In the genomic region with DNA sequence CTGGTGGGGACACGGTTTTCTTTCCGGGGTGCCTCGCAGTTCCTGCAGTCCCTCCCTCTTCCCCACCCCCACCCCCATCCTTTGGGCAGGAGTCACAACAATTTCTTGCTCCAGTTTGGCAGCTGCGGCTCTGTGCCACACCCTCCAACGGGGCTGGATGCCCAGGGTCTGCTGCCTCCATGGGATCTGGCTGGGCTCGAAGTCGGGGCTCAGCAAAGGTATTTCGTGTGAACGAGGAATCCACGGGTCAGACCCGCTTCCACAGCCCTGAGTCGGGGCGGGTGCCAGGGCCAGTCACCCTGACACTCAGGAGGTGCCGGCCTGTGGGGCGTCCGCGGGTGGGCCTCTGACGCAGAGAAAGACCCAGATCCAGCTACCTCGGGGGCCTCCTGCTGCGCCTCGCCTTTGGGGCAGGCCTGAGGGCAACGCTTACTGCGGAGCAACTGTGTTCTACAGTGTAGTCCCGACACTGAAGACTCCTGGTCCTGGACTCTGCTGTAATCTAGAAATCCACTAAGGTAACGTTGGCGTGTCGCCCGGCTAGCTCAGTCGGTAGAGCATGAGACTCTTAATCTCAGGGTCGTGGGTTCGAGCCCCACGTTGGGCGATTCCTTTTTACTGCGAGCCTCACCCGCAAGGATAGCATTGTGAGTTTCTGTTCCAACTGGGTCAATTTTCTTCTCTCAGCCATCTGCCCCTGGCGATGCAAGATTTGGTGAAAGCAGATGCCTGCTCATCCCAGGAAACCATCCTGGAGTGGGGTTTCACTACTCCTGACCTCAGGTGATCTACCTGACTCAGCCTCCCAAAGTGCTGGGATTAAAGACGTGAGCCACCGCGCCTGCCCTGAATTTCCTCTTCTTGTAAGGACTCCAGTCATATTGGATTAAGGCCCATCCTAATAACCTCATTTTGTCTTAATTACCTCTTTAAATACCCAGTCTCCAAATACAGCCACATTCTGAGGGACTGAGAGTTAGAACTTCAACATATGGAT, we compare ENCODE assay signal across 1 cellular context.
TF ChIP-seq lines count a peak whose summit lies in the region.

No MANE protein-coding gene starts in this region.

TF ChIP-seq in HepG2, 621 proteins besides CTCF, POLR2A, EP300 and RAD21 (continued from another document and continues in another):
- TF ChIP-seq, protein P1, sequence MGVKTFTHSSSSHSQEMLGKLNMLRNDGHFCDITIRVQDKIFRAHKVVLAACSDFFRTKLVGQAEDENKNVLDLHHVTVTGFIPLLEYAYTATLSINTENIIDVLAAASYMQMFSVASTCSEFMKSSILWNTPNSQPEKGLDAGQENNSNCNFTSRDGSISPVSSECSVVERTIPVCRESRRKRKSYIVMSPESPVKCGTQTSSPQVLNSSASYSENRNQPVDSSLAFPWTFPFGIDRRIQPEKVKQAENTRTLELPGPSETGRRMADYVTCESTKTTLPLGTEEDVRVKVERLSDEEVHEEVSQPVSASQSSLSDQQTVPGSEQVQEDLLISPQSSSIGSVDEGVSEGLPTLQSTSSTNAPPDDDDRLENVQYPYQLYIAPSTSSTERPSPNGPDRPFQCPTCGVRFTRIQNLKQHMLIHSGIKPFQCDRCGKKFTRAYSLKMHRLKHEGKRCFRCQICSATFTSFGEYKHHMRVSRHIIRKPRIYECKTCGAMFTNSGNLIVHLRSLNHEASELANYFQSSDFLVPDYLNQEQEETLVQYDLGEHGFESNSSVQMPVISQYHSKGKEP (CRISPR knock-in tag; IDR thresholded peaks at IDR 0.05), result no peak
- TF ChIP-seq HNF4G (IDR thresholded peaks at IDR 0.05; ENCODE audit: borderline replicate concordance, low read depth, low read length) (no peak), HNF4G (CRISPR knock-in tag; IDR thresholded peaks at IDR 0.05; ENCODE audit: borderline replicate concordance, low read depth) (no peak), GZF1 (CRISPR knock-in tag; IDR thresholded peaks at IDR 0.05) (no peak), SIX4 (CRISPR knock-in tag; IDR thresholded peaks at IDR 0.05) (no peak), NFIC (IDR thresholded peaks at IDR 0.05; ENCODE audit: low read length) (no peak), MXI1 (IDR thresholded peaks at IDR 0.05; ENCODE audit: borderline replicate concordance, low read depth, low read length) (no peak), ZSCAN29 (CRISPR knock-in tag; conservative IDR thresholded peaks at IDR 0.05) (no peak), RBAK (CRISPR knock-in tag; IDR thresholded peaks at IDR 0.05) (no peak), SNRNP70 (IDR thresholded peaks at IDR 0.05; ENCODE audit: low read depth, low read length) (no peak), ZNF773 (CRISPR knock-in tag; IDR thresholded peaks at IDR 0.05; ENCODE audit: borderline replicate concordance) (no peak), SP2 (CRISPR knock-in tag; IDR thresholded peaks at IDR 0.05) (no peak), MYC (CRISPR knock-in tag; IDR thresholded peaks at IDR 0.05; ENCODE audit: borderline replicate concordance) (no peak), ZNF574 (CRISPR knock-in tag; IDR thresholded peaks at IDR 0.05) (peak; percentile 61), ZNF343 (CRISPR knock-in tag; IDR thresholded peaks at IDR 0.05) (no peak), MXD3 (CRISPR knock-in tag; IDR thresholded peaks at IDR 0.05) (no peak), ZNF615 (CRISPR knock-in tag; IDR thresholded peaks at IDR 0.05; ENCODE audit: borderline replicate concordance) (no peak), AHR (CRISPR knock-in tag; IDR thresholded peaks at IDR 0.05) (0 out of 2 replicates have a peak, but pooled peaks have one; percentile 29), KDM5B (CRISPR knock-in tag; IDR thresholded peaks at IDR 0.05; ENCODE audit: borderline replicate concordance) (0 out of 2 replicates have a peak, but pooled peaks have one; percentile 47), CERS6 (CRISPR knock-in tag; IDR thresholded peaks at IDR 0.05) (no peak), NR2F2 (IDR thresholded peaks at IDR 0.05; ENCODE audit: borderline replicate concordance, low read depth) (no peak; the same call in 1 of the 2 replicates), REL (CRISPR knock-in tag; conservative IDR thresholded peaks at IDR 0.05) (no peak), ZNF670 (CRISPR knock-in tag; IDR thresholded peaks at IDR 0.05; ENCODE audit: borderline replicate concordance) (no peak), SP5 (CRISPR knock-in tag; IDR thresholded peaks at IDR 0.05; ENCODE audit: borderline replicate concordance, low read depth) (no peak), RFX1 (IDR thresholded peaks at IDR 0.05) (no peak), PRMT3 (CRISPR knock-in tag; IDR thresholded peaks at IDR 0.05; ENCODE audit: borderline replicate concordance, low read depth) (0 out of 2 replicates have a peak, but pooled peaks have one; percentile 42), YY1 (IDR thresholded peaks at IDR 0.05; ENCODE audit: insufficient read depth, insufficient replicate concordance, low read depth, low read length) (no peak), KLF6 (CRISPR knock-in tag; IDR thresholded peaks at IDR 0.05) (no peak), ZNF510 (CRISPR knock-in tag; IDR thresholded peaks at IDR 0.05; ENCODE audit: low read depth) (no peak), ZNF496 (CRISPR knock-in tag; IDR thresholded peaks at IDR 0.05; ENCODE audit: insufficient replicate concordance) (no peak), ZNF572 (CRISPR knock-in tag; IDR thresholded peaks at IDR 0.05) (no peak), ZNF317 (CRISPR knock-in tag; IDR thresholded peaks at IDR 0.05) (peak; percentile 60; the same call in 1 of the 2 replicates), ZBTB38 (CRISPR knock-in tag; IDR thresholded peaks at IDR 0.05) (no peak), ZUFSP (CRISPR knock-in tag; IDR thresholded peaks at IDR 0.05; ENCODE audit: borderline replicate concordance) (no peak), ZNF674 (CRISPR knock-in tag; IDR thresholded peaks at IDR 0.05; ENCODE audit: low read depth) (no peak), PITX1 (CRISPR knock-in tag; IDR thresholded peaks at IDR 0.05) (peak; percentile 30; the same call in 1 of the 2 replicates)
- TF ChIP-seq, protein P2, sequence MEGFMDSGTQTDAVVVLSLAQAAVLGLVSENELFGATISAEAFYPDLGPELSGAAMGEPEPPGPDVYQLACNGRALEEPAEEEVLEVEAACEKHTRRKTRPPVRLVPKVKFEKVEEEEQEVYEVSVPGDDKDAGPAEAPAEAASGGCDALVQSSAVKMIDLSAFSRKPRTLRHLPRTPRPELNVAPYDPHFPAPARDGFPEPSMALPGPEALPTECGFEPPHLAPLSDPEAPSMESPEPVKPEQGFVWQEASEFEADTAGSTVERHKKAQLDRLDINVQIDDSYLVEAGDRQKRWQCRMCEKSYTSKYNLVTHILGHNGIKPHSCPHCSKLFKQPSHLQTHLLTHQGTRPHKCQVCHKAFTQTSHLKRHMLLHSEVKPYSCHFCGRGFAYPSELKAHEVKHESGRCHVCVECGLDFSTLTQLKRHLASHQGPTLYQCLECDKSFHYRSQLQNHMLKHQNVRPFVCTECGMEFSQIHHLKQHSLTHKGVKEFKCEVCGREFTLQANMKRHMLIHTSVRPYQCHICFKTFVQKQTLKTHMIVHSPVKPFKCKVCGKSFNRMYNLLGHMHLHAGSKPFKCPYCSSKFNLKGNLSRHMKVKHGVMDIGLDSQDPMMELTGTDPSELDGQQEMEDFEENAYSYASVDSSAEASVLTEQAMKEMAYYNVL (CRISPR knock-in tag; IDR thresholded peaks at IDR 0.05; ENCODE audit: borderline replicate concordance), result no peak
- TF ChIP-seq, protein P3, sequence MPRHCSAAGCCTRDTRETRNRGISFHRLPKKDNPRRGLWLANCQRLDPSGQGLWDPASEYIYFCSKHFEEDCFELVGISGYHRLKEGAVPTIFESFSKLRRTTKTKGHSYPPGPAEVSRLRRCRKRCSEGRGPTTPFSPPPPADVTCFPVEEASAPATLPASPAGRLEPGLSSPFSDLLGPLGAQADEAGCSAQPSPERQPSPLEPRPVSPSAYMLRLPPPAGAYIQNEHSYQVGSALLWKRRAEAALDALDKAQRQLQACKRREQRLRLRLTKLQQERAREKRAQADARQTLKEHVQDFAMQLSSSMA (CRISPR knock-in tag; IDR thresholded peaks at IDR 0.05), result no peak
- TF ChIP-seq, protein P4, sequence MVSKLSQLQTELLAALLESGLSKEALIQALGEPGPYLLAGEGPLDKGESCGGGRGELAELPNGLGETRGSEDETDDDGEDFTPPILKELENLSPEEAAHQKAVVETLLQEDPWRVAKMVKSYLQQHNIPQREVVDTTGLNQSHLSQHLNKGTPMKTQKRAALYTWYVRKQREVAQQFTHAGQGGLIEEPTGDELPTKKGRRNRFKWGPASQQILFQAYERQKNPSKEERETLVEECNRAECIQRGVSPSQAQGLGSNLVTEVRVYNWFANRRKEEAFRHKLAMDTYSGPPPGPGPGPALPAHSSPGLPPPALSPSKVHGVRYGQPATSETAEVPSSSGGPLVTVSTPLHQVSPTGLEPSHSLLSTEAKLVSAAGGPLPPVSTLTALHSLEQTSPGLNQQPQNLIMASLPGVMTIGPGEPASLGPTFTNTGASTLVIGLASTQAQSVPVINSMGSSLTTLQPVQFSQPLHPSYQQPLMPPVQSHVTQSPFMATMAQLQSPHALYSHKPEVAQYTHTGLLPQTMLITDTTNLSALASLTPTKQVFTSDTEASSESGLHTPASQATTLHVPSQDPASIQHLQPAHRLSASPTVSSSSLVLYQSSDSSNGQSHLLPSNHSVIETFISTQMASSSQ (IDR thresholded peaks at IDR 0.05; ENCODE audit: low read depth), result no peak
- TF ChIP-seq, protein P4 (CRISPR knock-in tag; IDR thresholded peaks at IDR 0.05; ENCODE audit: borderline replicate concordance), result no peak
- TF ChIP-seq, protein P5, sequence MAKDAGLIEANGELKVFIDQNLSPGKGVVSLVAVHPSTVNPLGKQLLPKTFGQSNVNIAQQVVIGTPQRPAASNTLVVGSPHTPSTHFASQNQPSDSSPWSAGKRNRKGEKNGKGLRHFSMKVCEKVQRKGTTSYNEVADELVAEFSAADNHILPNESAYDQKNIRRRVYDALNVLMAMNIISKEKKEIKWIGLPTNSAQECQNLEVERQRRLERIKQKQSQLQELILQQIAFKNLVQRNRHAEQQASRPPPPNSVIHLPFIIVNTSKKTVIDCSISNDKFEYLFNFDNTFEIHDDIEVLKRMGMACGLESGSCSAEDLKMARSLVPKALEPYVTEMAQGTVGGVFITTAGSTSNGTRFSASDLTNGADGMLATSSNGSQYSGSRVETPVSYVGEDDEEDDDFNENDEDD (CRISPR knock-in tag; IDR thresholded peaks at IDR 0.05; ENCODE audit: borderline replicate concordance), result no peak
- TF ChIP-seq, protein P6, sequence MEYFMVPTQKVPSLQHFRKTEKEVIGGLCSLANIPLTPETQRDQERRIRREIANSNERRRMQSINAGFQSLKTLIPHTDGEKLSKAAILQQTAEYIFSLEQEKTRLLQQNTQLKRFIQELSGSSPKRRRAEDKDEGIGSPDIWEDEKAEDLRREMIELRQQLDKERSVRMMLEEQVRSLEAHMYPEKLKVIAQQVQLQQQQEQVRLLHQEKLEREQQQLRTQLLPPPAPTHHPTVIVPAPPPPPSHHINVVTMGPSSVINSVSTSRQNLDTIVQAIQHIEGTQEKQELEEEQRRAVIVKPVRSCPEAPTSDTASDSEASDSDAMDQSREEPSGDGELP (IDR thresholded peaks at IDR 0.05; ENCODE audit: borderline replicate concordance, low read depth), result no peak
